Comparison of ENCODE assay signal across 24 cellular contexts in genomic region chr1:51910182-51910581, GRCh38.
"Had no signal": no experiment of that assay in that cellular context is flagged by ENCODE, and none has a peak within 500 bp of the region (broad histone marks: within the 10 kb centered on the region; RNA-seq: fewer than 3 reads in every experiment).

No MANE protein-coding gene starts in this region.

- H3K4me3 Mint-ChIP-seq: effector memory CD8-positive, alpha-beta T cell; immature natural killer cell; memory B cell; natural killer cell; neural crest cell; stimulated activated memory B cell treated with anti-CD40 and anti-IgM and Interleukin-4, amounts not matched to agents 10 μg/mL and 1 μg/mL and 100 μg/mL, for 72 hours; stimulated activated naive CD8-positive, alpha-beta T cell treated with anti-CD3 and anti-CD28 coated beads, Interleukin-15, Interleukin-2, amounts not matched to agents 100 ng/mL and 50 ng/mL, for 24 hours had no signal

- H3K9me3 ChIP-seq: esophagus squamous epithelium, prostate gland, right atrium auricular region, spleen, thoracic aorta, tibial nerve, upper lobe of left lung had no signal

- H3K9me3 Mint-ChIP-seq: effector memory CD8-positive, alpha-beta T cell; neural crest cell; stimulated activated naive CD8-positive, alpha-beta T cell treated with anti-CD3 and anti-CD28 coated beads, Interleukin-15, Interleukin-2, amounts not matched to agents 100 ng/mL and 50 ng/mL, for 24 hours had no signal

- H3K4me1 Mint-ChIP-seq: neural crest cell had no signal

- H3K27ac Mint-ChIP-seq: effector memory CD8-positive, alpha-beta T cell; immature natural killer cell; memory B cell; natural killer cell; stimulated activated memory B cell treated with anti-CD40 and anti-IgM and Interleukin-4, amounts not matched to agents 10 μg/mL and 1 μg/mL and 100 μg/mL, for 72 hours; stimulated activated naive CD8-positive, alpha-beta T cell treated with anti-CD3 and anti-CD28 coated beads, Interleukin-15, Interleukin-2, amounts not matched to agents 100 ng/mL and 50 ng/mL, for 24 hours had no signal

- H3K36me3 ChIP-seq: esophagus squamous epithelium, prostate gland, right atrium auricular region, spleen, thoracic aorta, tibial nerve, upper lobe of left lung had no signal

- ATAC-seq: effector memory CD8-positive, alpha-beta T cell; left colon; left ventricle myocardium superior; natural killer cell; sciatic nerve; stimulated activated memory B cell treated with anti-CD40 and anti-IgM and Interleukin-4, amounts not matched to agents 10 μg/mL and 1 μg/mL and 100 μg/mL, for 72 hours had no signal

- H3K27ac ChIP-seq: esophagus squamous epithelium, prostate gland, right atrium auricular region, spleen, thoracic aorta, tibial nerve, upper lobe of left lung had no signal

- H3K27me3 ChIP-seq: right atrium auricular region, upper lobe of left lung had no signal

- H3K36me3 Mint-ChIP-seq: immature natural killer cell; natural killer cell; stimulated activated memory B cell treated with anti-CD40 and anti-IgM and Interleukin-4, amounts not matched to agents 10 μg/mL and 1 μg/mL and 100 μg/mL, for 72 hours had no signal

- DNase-seq: cortex of kidney; effector memory CD8-positive, alpha-beta T cell; esophagus squamous epithelium; hypothalamus; immature natural killer cell; islet precursor cell; kidney glomerular epithelial cell; left colon; left ventricle myocardium superior; natural killer cell; nucleus accumbens; spleen; stimulated activated CD4-positive, alpha-beta T cell treated with anti-CD3 and anti-CD28 coated beads, Interleukin-4, amount 100 ng/mL, for 4 hours; upper lobe of left lung had no signal

- H3K4me3 ChIP-seq: esophagus squamous epithelium, lung, prostate gland, right atrium auricular region, spleen, thoracic aorta, tibial nerve, upper lobe of left lung had no signal

- H3K4me1 ChIP-seq: esophagus squamous epithelium, prostate gland, right atrium auricular region, tibial nerve, upper lobe of left lung had no signal
